12 cellular contexts compared by ENCODE assay signal in genomic region chrX:55710701-55711100, GRCh38. TPM values are rescaled to one million over a fixed set of nuclear protein-coding genes. Genes with fewer than 3 reads are reported as not detected.
DNase-seq lines count a peak whose midpoint lies in the region; ATAC-seq and TF ChIP-seq lines count a peak whose summit lies in the region.
"Had no signal": no experiment of that assay in that cellular context is flagged by ENCODE, and none has a peak within 500 bp of the region (broad histone marks: within the 10 kb centered on the region; RNA-seq: fewer than 3 reads in every experiment).

No MANE protein-coding gene starts in this region.

- H3K4me1 ChIP-seq in adipocyte (ENCODE audit: control insufficient read depth, insufficient read depth, low read length): peaks cover 2% of the 10 kb centered on the region
- H3K4me1 ChIP-seq in thoracic aorta (ENCODE audit: control insufficient read depth in 1 of 2, low read depth in 2 of 2): peaks cover 0 to 7% of the 10 kb centered on the region in 2 donors
- H3K4me1 ChIP-seq in GM23338 (ENCODE audit: insufficient read depth): no peaks in the 10 kb centered on the region
- H3K4me1 ChIP-seq: thyroid gland had no signal

- H3K9me3 ChIP-seq in adipocyte (ENCODE audit: control insufficient read depth, low read length): peaks cover 12% of the 10 kb centered on the region
- H3K9me3 ChIP-seq in thoracic aorta: no peaks in the 10 kb centered on the region
- H3K9me3 ChIP-seq: esophagus squamous epithelium, thyroid gland had no signal

- no peak overlapping the region for H2AFZ ChIP-seq in GM23338

- DNase-seq in HCEC 1CT (peak; percentile 40), adipocyte (ENCODE audit: low read depth) (peak; percentile 57), fibroblast of the aortic adventitia (ENCODE audit: low read depth) (peak; percentile 67), thoracic aorta (ENCODE audit: low spot score) (peak; percentile 5), GM23338 (ENCODE audit: low spot score) (no peak), NCI-H2029 treated with DMSO at 0.1 percent for 48 hours (lab: John Stamatoyannopoulos, UW) (no peak), head of caudate nucleus (no peak)
- DNase-seq: esophagus squamous epithelium, NCI-H187, thyroid gland had no signal

- H3F3A ChIP-seq in GM23338 (replicated peaks; ENCODE audit: low read depth): no peaks in the 10 kb centered on the region

- H3K9me2 ChIP-seq in GM23338 (ENCODE audit: insufficient read depth): no peaks in the 10 kb centered on the region

- ATAC-seq in thoracic aorta (ENCODE audit: insufficient number of reproducible peaks, low FRiP score, low read depth) (no peak), GM23338 (no peak), HG02610 (IDR thresholded peaks at IDR 0.05; ENCODE audit: unreplicated experiment) (no peak)

- no peak overlapping the region for H3K4me2 ChIP-seq in GM23338

- no peaks in the 10 kb centered on the region for H4K20me1 ChIP-seq in GM23338 (replicated peaks; ENCODE audit: insufficient read depth)

- no peak overlapping the region for H3K27ac Mint-ChIP-seq in GM23338

- H3K4me3 ChIP-seq in adipocyte (ENCODE audit: low read length) (no peak overlapping the region), fibroblast of the aortic adventitia (ENCODE audit: low read depth, low read length) (no peak overlapping the region), thoracic aorta (no peak overlapping the region), GM23338 (no peak overlapping the region)
- H3K4me3 ChIP-seq: esophagus squamous epithelium, lung, thyroid gland had no signal

- no peaks in the 10 kb centered on the region for H3K79me2 ChIP-seq in GM23338 (replicated peaks; ENCODE audit: insufficient read depth)

- H3K27me3 ChIP-seq in adipocyte (replicated peaks; ENCODE audit: control insufficient read depth, insufficient read depth, low read length) (no peaks in the 10 kb centered on the region), thoracic aorta (replicated peaks; ENCODE audit: insufficient read depth) (no peaks in the 10 kb centered on the region), GM23338 (ENCODE audit: insufficient read depth) (no peaks in the 10 kb centered on the region)
- H3K27me3 ChIP-seq: esophagus squamous epithelium, thyroid gland had no signal

- H3K36me3 Mint-ChIP-seq in GM23338 (ENCODE audit: low read depth): peaks cover 3% of the 10 kb centered on the region; the same call in 2 of the 3 replicates

- peaks cover 3% of the 10 kb centered on the region for H3K27me3 Mint-ChIP-seq in GM23338 (ENCODE audit: insufficient read depth, low read depth, poor library complexity)

- no peak overlapping the region for H3K9ac ChIP-seq in adipocyte (ENCODE audit: low read length)

- no peaks in the 10 kb centered on the region for H3K4me1 Mint-ChIP-seq in GM23338

- no peak overlapping the region for H3K4me3 Mint-ChIP-seq in GM23338

- TF ChIP-seq CTCF in fibroblast of the aortic adventitia (IDR thresholded peaks at IDR 0.05; ENCODE audit: insufficient read depth, low read length) (no peak), thoracic aorta (IDR thresholded peaks at IDR 0.05) (no peak), GM23338 (conservative IDR thresholded peaks at IDR 0.05; ENCODE audit: low read depth in 2 of 2) (no peak)

- H3K27ac ChIP-seq in thoracic aorta: peak overlapping the region; percentile 71 to 74
- no peak overlapping the region for H3K27ac ChIP-seq in GM23338 (ENCODE audit: low read depth)
- H3K27ac ChIP-seq: thyroid gland had no signal

- H3K36me3 ChIP-seq in adipocyte (ENCODE audit: control insufficient read depth, insufficient read depth, low read length, severe bottlenecking): no peaks in the 10 kb centered on the region
- no peaks in the 10 kb centered on the region for H3K36me3 ChIP-seq in thoracic aorta
- H3K36me3 ChIP-seq in GM23338 (ENCODE audit: insufficient read depth): no peaks in the 10 kb centered on the region
- H3K36me3 ChIP-seq: esophagus squamous epithelium, thyroid gland had no signal

- intact Hi-C loops in head of caudate nucleus (cut with DNase I): no loop called here

- peaks cover 70% of the 10 kb centered on the region for H3K9me3 Mint-ChIP-seq in GM23338

TF ChIP-seq in GM23338, 12 proteins besides CTCF, POLR2A, EP300 and RAD21:
- TF ChIP-seq NANOG (IDR thresholded peaks at IDR 0.05; ENCODE audit: borderline replicate concordance): no peak
- no peak for TF ChIP-seq ZNF331 (CRISPR knock-in tag; IDR thresholded peaks at IDR 0.05; ENCODE audit: low read depth)
- TF ChIP-seq STAT1 (IDR thresholded peaks at IDR 0.05; ENCODE audit: unreplicated experiment): no peak
- no peak for TF ChIP-seq REST (IDR thresholded peaks at IDR 0.05; ENCODE audit: unreplicated experiment)
- TF ChIP-seq EZH2 (IDR thresholded peaks at IDR 0.05; ENCODE audit: low read depth, unreplicated experiment): no peak
- TF ChIP-seq, protein P1, sequence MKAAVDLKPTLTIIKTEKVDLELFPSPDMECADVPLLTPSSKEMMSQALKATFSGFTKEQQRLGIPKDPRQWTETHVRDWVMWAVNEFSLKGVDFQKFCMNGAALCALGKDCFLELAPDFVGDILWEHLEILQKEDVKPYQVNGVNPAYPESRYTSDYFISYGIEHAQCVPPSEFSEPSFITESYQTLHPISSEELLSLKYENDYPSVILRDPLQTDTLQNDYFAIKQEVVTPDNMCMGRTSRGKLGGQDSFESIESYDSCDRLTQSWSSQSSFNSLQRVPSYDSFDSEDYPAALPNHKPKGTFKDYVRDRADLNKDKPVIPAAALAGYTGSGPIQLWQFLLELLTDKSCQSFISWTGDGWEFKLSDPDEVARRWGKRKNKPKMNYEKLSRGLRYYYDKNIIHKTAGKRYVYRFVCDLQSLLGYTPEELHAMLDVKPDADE (IDR thresholded peaks at IDR 0.05): no peak

RNA-seq across cellular contexts. Expression of gene RRAGB, which starts 6.8 kb away (rescaled TPM):
- total RNA-seq in fibroblast of the aortic adventitia (ENCODE audit: low replicate concordance) (16.6 and 28.0 TPM in 2 replicates), thoracic aorta (10 to 100 TPM; 35.2 to 40.5 TPM)
- total RNA-seq in GM23338 (2014; rRNA removed; shearing (Covaris generic)): 6.0 and 10.1 TPM in 2 replicates
- 5.0 and 7.9 TPM in 2 replicates for polyA plus RNA-seq in GM23338 (2016; fragmentation: Nextera tagmentation; extraction: Ambion mirVana)

Comparison
In these comparisons a context has a peak if more than half of its experiments do, and no peak if none do; other contexts are left out.
1. DNase-seq: peak in HCEC 1CT (single experiment), adipocyte (single experiment), fibroblast of the aortic adventitia (single experiment) and thoracic aorta (single experiment); none in GM23338 (single experiment), NCI-H2029 treated with DMSO at 0.1 percent for 48 hours (single experiment) and head of caudate nucleus (0 of 42).